In genomic region chr3:10702961-10703740, GRCh38 we compare ENCODE assay signal across 10 cellular contexts.
DNase-seq lines count a peak whose midpoint lies in the region; ATAC-seq and TF ChIP-seq lines count a peak whose summit lies in the region.
"Had no signal": no experiment of that assay in that cellular context is flagged by ENCODE, and none has a peak within 500 bp of the region (broad histone marks: within the 10 kb centered on the region; RNA-seq: fewer than 3 reads in every experiment).

No MANE protein-coding gene starts in this region.

- no peak overlapping the region for H3K4me3 ChIP-seq in HAP-1

- in situ Hi-C loops in HAP-1 (cut with MboI; ENCODE audit: low sequenced_read_pairs) = no loop called here

- ATAC-seq in activated B cell treated with CpG ODN at 0.5 μM for 24 hours (ENCODE audit: low read depth) (peak; percentile 18), GM18868 (IDR thresholded peaks at IDR 0.05; ENCODE audit: unreplicated experiment) (no peak), GM18907 (IDR thresholded peaks at IDR 0.05; ENCODE audit: unreplicated experiment) (no peak)

- intact Hi-C loops in activated B cell treated with CpG ODN at 0.5 μM for 24 hours (cut with micrococcal nuclease) = loop anchor here (10.0 kb wide), 1 partner anchor 1212 kb away; no protein-coding TSS in a partner anchor

- H3K4me1 ChIP-seq in HAP-1 = no peaks in the 10 kb centered on the region

- H3K27me3 Mint-ChIP-seq in activated B cell treated with CpG ODN at 0.5 μM for 24 hours = peaks cover 56% of the 10 kb centered on the region

- no peak for TF ChIP-seq CTCF in activated B cell treated with CpG ODN at 0.5 μM for 24 hours (IDR thresholded peaks at IDR 0.05)

- DNase-seq in COLO829 (ENCODE audit: low spot score) (peak; percentile 9), HAP-1 (ENCODE audit: low spot score in 2 of 2) (peak; percentile 4 to 70), activated B cell treated with CpG ODN at 0.5 μM for 24 hours (no peak), islet precursor cell (peak; percentile 80), kidney glomerular epithelial cell (lab: John Stamatoyannopoulos, UW) (no peak), Kasumi-1 (lab: John Stamatoyannopoulos, UW) (no peak)

- H3K36me3 Mint-ChIP-seq in activated B cell treated with CpG ODN at 0.5 μM for 24 hours (ENCODE audit: low read depth) = no peaks in the 10 kb centered on the region

- no peak overlapping the region for H3K4me3 Mint-ChIP-seq in activated B cell treated with CpG ODN at 0.5 μM for 24 hours
- H3K4me3 Mint-ChIP-seq: stimulated activated naive CD8-positive, alpha-beta T cell treated with anti-CD3 and anti-CD28 coated beads, Interleukin-15, Interleukin-2, amounts not matched to agents 100 ng/mL and 50 ng/mL, for 24 hours; T-helper 1 cell treated with Interleukin-12 subunit alpha and Interleukin-12 subunit beta and Interleukin-4 antibody, amounts not matched to agents 30 μg/mL and 1 μg/mL, for 36 hours had no signal

- no peaks in the 10 kb centered on the region for H3K9me3 Mint-ChIP-seq in activated B cell treated with CpG ODN at 0.5 μM for 24 hours
- H3K9me3 Mint-ChIP-seq: stimulated activated naive CD8-positive, alpha-beta T cell treated with anti-CD3 and anti-CD28 coated beads, Interleukin-15, Interleukin-2, amounts not matched to agents 100 ng/mL and 50 ng/mL, for 24 hours; T-helper 1 cell treated with Interleukin-12 subunit alpha and Interleukin-12 subunit beta and Interleukin-4 antibody, amounts not matched to agents 30 μg/mL and 1 μg/mL, for 36 hours had no signal

- POLR2A ChIA-PET in activated B cell treated with CpG ODN at 0.5 μM for 24 hours (lab: Charles Lee) = no interaction called here

- H3K27ac Mint-ChIP-seq in activated B cell treated with CpG ODN at 0.5 μM for 24 hours = no peak overlapping the region
- H3K27ac Mint-ChIP-seq: stimulated activated naive CD8-positive, alpha-beta T cell treated with anti-CD3 and anti-CD28 coated beads, Interleukin-15, Interleukin-2, amounts not matched to agents 100 ng/mL and 50 ng/mL, for 24 hours; T-helper 1 cell treated with Interleukin-12 subunit alpha and Interleukin-12 subunit beta and Interleukin-4 antibody, amounts not matched to agents 30 μg/mL and 1 μg/mL, for 36 hours had no signal

- H3K4me1 Mint-ChIP-seq in activated B cell treated with CpG ODN at 0.5 μM for 24 hours = peaks cover 5% of the 10 kb centered on the region

- CTCF ChIA-PET in activated B cell treated with CpG ODN at 0.5 μM for 24 hours (lab: Charles Lee) = interaction anchor here (2.0 kb wide), 1 partner anchor 359 kb away, joined by 5 read pairs; no protein-coding TSS in a partner anchor

- H3K9me3 ChIP-seq in HAP-1 = no peaks in the 10 kb centered on the region

- no peaks in the 10 kb centered on the region for H3K36me3 ChIP-seq in HAP-1 (replicated peaks)

- H3K27me3 ChIP-seq in HAP-1 (ENCODE audit: low read depth) = peaks cover 11% of the 10 kb centered on the region

Comparison
In these comparisons a context has a peak if more than half of its experiments do, and no peak if none do; other contexts are left out.
1. DNase-seq: peak in COLO829 (single experiment), HAP-1 (2 of 2) and islet precursor cell (single experiment); none in activated B cell treated with CpG ODN at 0.5 μM for 24 hours (single experiment), kidney glomerular epithelial cell (single experiment) and Kasumi-1 (0 of 2).